ENCODE assay signal across 11 cellular contexts in genomic region chr2:23900133-23900926, GRCh38. TPM values are rescaled to one million over a fixed set of nuclear protein-coding genes. Genes with fewer than 3 reads are reported as not detected.
DNase-seq lines count a peak whose midpoint lies in the region; ATAC-seq and TF ChIP-seq lines count a peak whose summit lies in the region.
"Had no signal": no experiment of that assay in that cellular context is flagged by ENCODE, and none has a peak within 500 bp of the region (broad histone marks: within the 10 kb centered on the region; RNA-seq: fewer than 3 reads in every experiment).

No MANE protein-coding gene starts in this region.

- H3K27ac ChIP-seq in RWPE1 (peak overlapping the region; percentile 74), skeletal muscle tissue (ENCODE audit: low read depth, low read length) (peak overlapping the region; percentile 4)
- H3K27ac ChIP-seq: pancreas, SJCRH30 had no signal

- H3K36me3 ChIP-seq in skeletal muscle tissue (ENCODE audit: control insufficient read depth in 3 of 3, insufficient read depth in 3 of 3, low read length in 3 of 3): no peaks in the 10 kb centered on the region
- H3K36me3 ChIP-seq: pancreas had no signal

- H3K9ac ChIP-seq in skeletal muscle tissue (ENCODE audit: low read depth in 1 of 3, low read length in 3 of 3): peak overlapping the region in 1 of 3 donors; percentile 41

- no peaks in the 10 kb centered on the region for H3K27me3 ChIP-seq in skeletal muscle tissue (ENCODE audit: control insufficient read depth in 3 of 3, insufficient read depth in 3 of 3, low read length in 3 of 3)
- H3K27me3 ChIP-seq: pancreas, SJCRH30 had no signal

- DNase-seq in EL (peak; percentile 44), RWPE1 (ENCODE audit: low spot score) (peak; percentile 11), fibroblast of villous mesenchyme (ENCODE audit: low read depth) (no peak), NOMO-1 treated with dmso at 0.1 percent for 144 hours (lab: John Stamatoyannopoulos, UW; ENCODE audit: unreplicated experiment) (no peak)
- DNase-seq: NCI-H146, pancreas, SJCRH30 had no signal

- peak overlapping the region; percentile 10 for H3K4me3 ChIP-seq in fibroblast of villous mesenchyme (ENCODE audit: low read depth, low read length)
- H3K4me3 ChIP-seq in skeletal muscle tissue (ENCODE audit: low read length in 3 of 3): no peak overlapping the region
- H3K4me3 ChIP-seq: pancreas, SJCRH30 had no signal

- CTCF ChIA-PET in RWPE1 (lab: Yijun Ruan, JAX): interaction anchor here (1.7 kb wide), 1 partner anchor 41 kb away, joined by 4 read pairs; no protein-coding TSS in a partner anchor

- H3K9me3 ChIP-seq in skeletal muscle tissue (ENCODE audit: control insufficient read depth in 3 of 3, low read length in 3 of 3): no peaks in the 10 kb centered on the region
- H3K9me3 ChIP-seq: pancreas, SJCRH30 had no signal

- TF ChIP-seq CTCF in RWPE1 (conservative IDR thresholded peaks at IDR 0.05; ENCODE audit: low read depth) (no peak), fibroblast of villous mesenchyme (IDR thresholded peaks at IDR 0.05; ENCODE audit: insufficient read depth, low read depth, low read length) (no peak)

- POLR2A ChIA-PET in RWPE1 (lab: Yijun Ruan, JAX; ENCODE audit: low non-redundant PET): no interaction called here

- H3K4me1 ChIP-seq in skeletal muscle tissue (ENCODE audit: control insufficient read depth in 3 of 3, insufficient read depth in 3 of 3, low read length in 3 of 3): peaks cover 0 to 9% (median 9%) of the 10 kb centered on the region in 3 donors
- H3K4me1 ChIP-seq: SJCRH30 had no signal

- ATAC-seq in GM19328 (IDR thresholded peaks at IDR 0.05; ENCODE audit: unreplicated experiment): no peak
- no peak for ATAC-seq in HG02759 (IDR thresholded peaks at IDR 0.05; ENCODE audit: unreplicated experiment)
- ATAC-seq in HG02884 (IDR thresholded peaks at IDR 0.05; ENCODE audit: unreplicated experiment): no peak

RNA-seq across cellular contexts. Expression of gene ATAD2B, which starts 26.6 kb away (rescaled TPM):
- total RNA-seq in fibroblast of villous mesenchyme: 12.9 and 16.0 TPM in 2 replicates
- 30.3 TPM for total RNA-seq in skeletal muscle tissue

RNA-seq across cellular contexts. Expression of gene UBXN2A, which starts 39.9 kb away (rescaled TPM):
- 9.3 and 18.1 TPM in 2 replicates for total RNA-seq in fibroblast of villous mesenchyme
- 16.7 TPM for total RNA-seq in skeletal muscle tissue

Comparison
In these comparisons a context has a peak if more than half of its experiments do, and no peak if none do; other contexts are left out.
1. DNase-seq: peak in EL (single experiment) and RWPE1 (single experiment); none in fibroblast of villous mesenchyme (single experiment) and NOMO-1 treated with dmso at 0.1 percent for 144 hours (single experiment).